10 cellular contexts compared by ENCODE assay signal in the genomic region with DNA sequence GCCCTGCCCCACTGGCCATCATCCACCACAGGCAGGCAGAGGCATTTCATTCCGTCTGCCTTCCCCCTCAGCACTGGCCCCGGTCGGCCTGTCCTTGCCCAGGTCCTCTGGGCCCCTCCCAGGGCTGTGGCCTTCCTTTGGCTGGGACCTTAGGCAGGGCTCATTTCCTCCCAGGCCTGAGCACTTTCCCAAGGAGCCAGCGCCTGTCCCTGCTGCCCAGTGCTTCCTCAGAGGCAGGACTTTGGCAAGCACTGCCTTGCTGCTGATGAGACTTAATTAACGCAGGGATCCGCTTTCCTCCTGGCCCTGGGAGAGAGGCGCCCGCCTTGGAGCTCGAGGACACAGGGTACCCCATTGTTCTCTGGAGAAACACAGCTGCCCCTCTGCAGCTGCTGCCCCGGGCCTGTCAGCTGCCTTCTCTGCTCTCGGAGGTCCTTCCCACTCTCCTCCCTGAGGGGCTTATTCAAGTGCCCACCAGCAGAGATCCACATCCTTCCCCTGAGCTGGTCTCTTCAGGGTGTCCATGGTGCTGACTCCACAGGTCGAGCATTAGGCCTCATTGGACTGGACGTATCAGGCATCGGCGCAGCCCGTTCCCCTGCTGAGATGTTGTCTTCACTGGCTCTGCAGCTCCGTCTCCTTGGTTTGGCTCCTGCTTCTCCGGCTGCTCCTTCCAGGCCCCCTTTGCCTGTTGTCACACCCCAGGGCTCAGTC. TPM values are rescaled to one million over a fixed set of nuclear protein-coding genes. Genes with fewer than 3 reads are reported as not detected.
DNase-seq lines count a peak whose midpoint lies in the region; ATAC-seq and TF ChIP-seq lines count a peak whose summit lies in the region.
"Had no signal": no experiment of that assay in that cellular context is flagged by ENCODE, and none has a peak within 500 bp of the region (broad histone marks: within the 10 kb centered on the region; RNA-seq: fewer than 3 reads in every experiment).

No MANE protein-coding gene starts in this region.

- in situ Hi-C loops in G401 (cut with HindIII; ENCODE audit: low sequenced_read_pairs) = no loop called here

- H3K27me3 ChIP-seq in WERI-Rb-1 (ENCODE audit: insufficient read depth, low read depth, severe bottlenecking) (no peaks in the 10 kb centered on the region), left ventricle myocardium inferior (ENCODE audit: low read depth) (no peaks in the 10 kb centered on the region)
- H3K27me3 ChIP-seq in effector memory CD4-positive, alpha-beta T cell (replicated peaks; ENCODE audit: control insufficient read depth, insufficient read depth, low read length, poor library complexity, severe bottlenecking) = no peaks in the 10 kb centered on the region
- H3K27me3 ChIP-seq: ovary had no signal

- no peak overlapping the region for H3K4me3 ChIP-seq in WERI-Rb-1 (ENCODE audit: low read depth, low read length)
- H3K4me3 ChIP-seq in left ventricle myocardium inferior = peak overlapping the region; percentile 29
- H3K4me3 ChIP-seq in effector memory CD4-positive, alpha-beta T cell (ENCODE audit: insufficient read depth, low read depth, low read length, poor library complexity, severe bottlenecking) = no peak overlapping the region
- H3K4me3 ChIP-seq: ovary had no signal

- TF ChIP-seq CTCF in WERI-Rb-1 (IDR thresholded peaks at IDR 0.05; ENCODE audit: low read depth, low read length) (no peak), left ventricle myocardium inferior (IDR thresholded peaks at IDR 0.05; ENCODE audit: borderline replicate concordance) (no peak)

- no peak for ATAC-seq in GM19455 (IDR thresholded peaks at IDR 0.05; ENCODE audit: unreplicated experiment)
- ATAC-seq in GM21528 (IDR thresholded peaks at IDR 0.05; ENCODE audit: low FRiP score, unreplicated experiment) = no peak

- intact Hi-C loops in left ventricle myocardium inferior (cut with micrococcal nuclease) = no loop called here

- H3K9me3 ChIP-seq in WERI-Rb-1 (ENCODE audit: severe bottlenecking) (no peaks in the 10 kb centered on the region), left ventricle myocardium inferior (replicated peaks) (peaks cover 10% of the 10 kb centered on the region)
- no peaks in the 10 kb centered on the region for H3K9me3 ChIP-seq in effector memory CD4-positive, alpha-beta T cell (ENCODE audit: control insufficient read depth, low read length)
- H3K9me3 ChIP-seq: ovary had no signal

- peaks cover 80% of the 10 kb centered on the region for H3K4me1 ChIP-seq in left ventricle myocardium inferior
- H3K4me1 ChIP-seq in effector memory CD4-positive, alpha-beta T cell (ENCODE audit: control insufficient read depth, insufficient read depth, low read length, poor library complexity, severe bottlenecking) = no peaks in the 10 kb centered on the region

- H3K36me3 ChIP-seq in WERI-Rb-1 (no peaks in the 10 kb centered on the region), left ventricle myocardium inferior (no peaks in the 10 kb centered on the region)
- H3K36me3 ChIP-seq in effector memory CD4-positive, alpha-beta T cell (ENCODE audit: control insufficient read depth, insufficient read depth, low read length) = no peaks in the 10 kb centered on the region
- H3K36me3 ChIP-seq: ovary had no signal

- DNase-seq in G401 (ENCODE audit: low spot score) = peak; percentile 41
- DNase-seq in WERI-Rb-1 = peak; percentile 6
- peak; percentile 65 for DNase-seq in left ventricle myocardium inferior
- DNase-seq in retina = peak; percentile 85
- DNase-seq in NCI-H1930 (lab: John Stamatoyannopoulos, UW) = no peak
- no peak for DNase-seq in effector memory CD4-positive, alpha-beta T cell
- DNase-seq: T-helper 2 cell had no signal

- H3K27ac ChIP-seq in WERI-Rb-1 (peak overlapping the region; percentile 78), left ventricle myocardium inferior (replicated peaks) (peak overlapping the region; percentile 87)
- H3K27ac ChIP-seq in effector memory CD4-positive, alpha-beta T cell (ENCODE audit: insufficient read depth, low read length, poor library complexity, severe bottlenecking) = no peak overlapping the region

RNA-seq across cellular contexts. Expression of gene ATOH8, which starts 42.9 kb away (rescaled TPM):
- total RNA-seq in G401 (2014; rRNA removed; shearing (Covaris generic)) = 18.9 and 25.8 TPM in 2 replicates
- total RNA-seq in left ventricle myocardium inferior = 23.3 TPM

Comparison
In these comparisons a context has a peak if more than half of its experiments do, and no peak if none do; other contexts are left out.
1. DNase-seq: peak in G401 (single experiment), WERI-Rb-1 (single experiment), left ventricle myocardium inferior (single experiment) and retina (single experiment); none in NCI-H1930 (0 of 2) and effector memory CD4-positive, alpha-beta T cell (0 of 3).